In genomic region chr12:79706676-79707075, GRCh38 we compare ENCODE assay signal across 15 cellular contexts. TPM values are rescaled to one million over a fixed set of nuclear protein-coding genes. Genes with fewer than 3 reads are reported as not detected.
DNase-seq lines count a peak whose midpoint lies in the region; ATAC-seq, FAIRE-seq and TF ChIP-seq lines count a peak whose summit lies in the region.
"Had no signal": no experiment of that assay in that cellular context is flagged by ENCODE, and none has a peak within 500 bp of the region (broad histone marks: within the 10 kb centered on the region; RNA-seq: fewer than 3 reads in every experiment).

No MANE protein-coding gene starts in this region.

- no peak for FAIRE-seq in bronchial epithelial cell (lab: Jason Lieb, UNC)
- peak; percentile 76 for FAIRE-seq in keratinocyte (lab: Jason Lieb, UNC)
- FAIRE-seq: A549, D721Med had no signal

- H3K4me3 ChIP-seq in bronchial epithelial cell (ENCODE audit: low read depth, low read length) (no peak overlapping the region), keratinocyte (ENCODE audit: control insufficient read depth in 2 of 3, extremely low read depth in 1 of 3, insufficient read depth in 2 of 3, low read depth in 1 of 3, low read length in 3 of 3) (no peak overlapping the region), right atrium auricular region (no peak overlapping the region)
- H3K4me3 ChIP-seq: A549, GM23338 had no signal

- H3K27me3 ChIP-seq in bronchial epithelial cell (ENCODE audit: control insufficient read depth, insufficient read depth, low read length) (no peaks in the 10 kb centered on the region), keratinocyte (ENCODE audit: control insufficient read depth, extremely low read depth, insufficient read depth, low read length) (no peaks in the 10 kb centered on the region), right atrium auricular region (no peaks in the 10 kb centered on the region)

- dilution Hi-C loops in keratinocyte (cut with MboI; ENCODE audit: extremely low pct_ligation_motif_present, low sequenced_read_pairs), result no loop called here

- H3K9ac ChIP-seq in keratinocyte (ENCODE audit: control insufficient read depth, extremely low read depth, insufficient read depth, low read length), result no peak overlapping the region

- H3K4me1 ChIP-seq in keratinocyte (ENCODE audit: control insufficient read depth, extremely low read depth, insufficient read depth, low read length) (peaks cover 9% of the 10 kb centered on the region), right atrium auricular region (no peaks in the 10 kb centered on the region)
- H3K4me1 ChIP-seq: A549 had no signal

- peak; percentile 24 for DNase-seq in EH (ENCODE audit: low read depth)
- peak; percentile 31 for DNase-seq in M059J (ENCODE audit: low read depth)
- DNase-seq in bronchial epithelial cell (ENCODE audit: low read depth), result peak; percentile 46
- DNase-seq in keratinocyte (ENCODE audit: low read depth, low spot score), result no peak
- DNase-seq in right atrium auricular region (ENCODE audit: low spot score), result no peak
- no peak for DNase-seq in GM13976 (ENCODE audit: low spot score)
- DNase-seq: CD8-positive, alpha-beta T cell; COR-L47; DMS153; DND-41; H9 had no signal

- no peak for ATAC-seq in HG02884 (IDR thresholded peaks at IDR 0.05; ENCODE audit: unreplicated experiment)
- ATAC-seq: A549; CD8-positive, alpha-beta T cell; GM23338 had no signal

- no peak overlapping the region for H3K4me2 ChIP-seq in keratinocyte (ENCODE audit: control insufficient read depth, extremely low read depth, insufficient read depth, low read depth, low read length)
- H3K4me2 ChIP-seq: A549, GM23338 had no signal

- H3K27ac ChIP-seq in keratinocyte (ENCODE audit: control insufficient read depth, insufficient read depth, low read length) (peak overlapping the region; percentile 41), right atrium auricular region (no peak overlapping the region)
- H3K27ac ChIP-seq: A549 had no signal

- TF ChIP-seq CTCF in bronchial epithelial cell (IDR thresholded peaks at IDR 0.05; ENCODE audit: insufficient read depth, low read length, severe bottlenecking) (no peak), keratinocyte (optimal IDR thresholded peaks at IDR 0.05 in 1 of 3, IDR thresholded peaks at IDR 0.05 in 1 of 3, conservative IDR thresholded peaks at IDR 0.05 in 1 of 3; ENCODE audit: extremely low read depth in 1 of 3, insufficient read depth in 2 of 3, low read length in 3 of 3) (no peak), right atrium auricular region (IDR thresholded peaks at IDR 0.05) (no peak), GM13976 (IDR thresholded peaks at IDR 0.05; ENCODE audit: borderline replicate concordance, control extremely low read depth, extremely low read depth, insufficient read depth, missing control alignments) (no peak)

- H4K20me1 ChIP-seq in keratinocyte (ENCODE audit: control insufficient read depth, extremely low read depth, insufficient read depth, low read length), result no peaks in the 10 kb centered on the region

- H3K79me2 ChIP-seq in keratinocyte (ENCODE audit: control insufficient read depth, insufficient read depth, low read length), result no peaks in the 10 kb centered on the region

- no peaks in the 10 kb centered on the region for H3K36me3 ChIP-seq in bronchial epithelial cell (ENCODE audit: control insufficient read depth, insufficient read depth, low read length)
- H3K36me3 ChIP-seq in keratinocyte (ENCODE audit: control insufficient read depth in 2 of 2, extremely low read depth in 1 of 2, insufficient read depth in 2 of 2, low read length in 2 of 2), result no peaks in the 10 kb centered on the region
- no peaks in the 10 kb centered on the region for H3K36me3 ChIP-seq in right atrium auricular region

- in situ Hi-C loops in GM13976 (cut with MboI; ENCODE audit: low sequenced_read_pairs, unreplicated experiment), result no loop called here

- H3K9me1 ChIP-seq in keratinocyte (ENCODE audit: control insufficient read depth, extremely low read depth, insufficient read depth, low read length), result no peaks in the 10 kb centered on the region

- no peaks in the 10 kb centered on the region for H3K9me3 ChIP-seq in keratinocyte (ENCODE audit: control insufficient read depth, low read depth, low read length)
- no peaks in the 10 kb centered on the region for H3K9me3 ChIP-seq in right atrium auricular region
- H3K9me3 ChIP-seq: A549 had no signal

- H2AFZ ChIP-seq in keratinocyte (ENCODE audit: control insufficient read depth, low read length), result no peak overlapping the region
- H2AFZ ChIP-seq: GM23338 had no signal

RNA-seq across cellular contexts. Expression of gene PAWR, which starts 15.9 kb away (rescaled TPM):
- 20.7 and 46.3 TPM in 2 replicates for total RNA-seq in M059J (2014; rRNA removed; shearing (Covaris generic))
- total RNA-seq in bronchial epithelial cell (69.2 and 100 TPM in 2 replicates), right atrium auricular region (10 to 100 TPM; 14.2 to 24.3 TPM)
- polyA plus RNA-seq in keratinocyte, result 16.3 to 41.1 TPM (median 23.4 TPM) in 3 replicates
- 437 TPM for polyA plus RNA-seq in keratinocyte (2011; ENCODE audit: low read depth)
- polyA plus RNA-seq in keratinocyte (2011; cell fraction: cytosol; rRNA removed), result 12.6 and 20.6 TPM in 2 replicates
- polyA plus RNA-seq in keratinocyte (2011; cell fraction: nucleus; rRNA removed), result 44.6 and 61.7 TPM in 2 replicates
- polyA plus RNA-seq in keratinocyte (2012; ENCODE audit: low replicate concordance), result 35.6 and 56.4 TPM in 2 replicates
- polyA minus RNA-seq in keratinocyte, result 4.4 to 26.8 TPM (median 10.9 TPM) in 3 replicates
- polyA minus RNA-seq in keratinocyte (2011; cell fraction: cytosol; rRNA and poly(A)+ RNA removed), result 44.3 TPM
- polyA minus RNA-seq in keratinocyte (2011; cell fraction: nucleus; rRNA and poly(A)+ RNA removed), result 36.2 and 73.8 TPM in 2 replicates

Comparison
In these comparisons a context has a peak if more than half of its experiments do, and no peak if none do; other contexts are left out.
1. DNase-seq: peak in EH (single experiment), M059J (single experiment) and bronchial epithelial cell (single experiment); none in keratinocyte (single experiment), right atrium auricular region (single experiment) and GM13976 (single experiment).